ENCODE assay signal across 1 cellular context in genomic region chr22:21001601-21002325, GRCh38.
TF ChIP-seq lines count a peak whose summit lies in the region.

TSS of gene THAP7 (minus strand) at chr22:21002118. CDS start at chr22:21001911, 207 bp downstream.

TF ChIP-seq in K562, 482 proteins besides CTCF, POLR2A, EP300 and RAD21 (continued from another document and continues in another):
- TF ChIP-seq ZNF695 (CRISPR knock-in tag; IDR thresholded peaks at IDR 0.05), result peak; percentile 5; the same call in 1 of the 2 replicates
- peak; percentile 65 for TF ChIP-seq ZNF436 (CRISPR knock-in tag; IDR thresholded peaks at IDR 0.05)
- peak; percentile 99 for TF ChIP-seq BHLHE40 (IDR thresholded peaks at IDR 0.05; ENCODE audit: low read length)
- no peak for TF ChIP-seq ATF2 (CRISPR knock-in tag; IDR thresholded peaks at IDR 0.05)
- TF ChIP-seq XRCC5 (IDR thresholded peaks at IDR 0.05; ENCODE audit: low read depth, low read length), result no peak
- TF ChIP-seq NCOR1 (IDR thresholded peaks at IDR 0.05), result no peak
- TF ChIP-seq ZNF280B (CRISPR knock-in tag; IDR thresholded peaks at IDR 0.05), result no peak
- TF ChIP-seq SIX5 (IDR thresholded peaks at IDR 0.05; ENCODE audit: borderline replicate concordance in 1 of 2, insufficient read depth in 1 of 2, low read depth in 1 of 2, low read length in 2 of 2), result peak in 1 of 2 experiments; percentile 32; a peak in 2 of 4 replicates
- TF ChIP-seq PREB (CRISPR knock-in tag; IDR thresholded peaks at IDR 0.05), result no peak
- TF ChIP-seq KLF13 (tag; IDR thresholded peaks at IDR 0.05; ENCODE audit: borderline replicate concordance, low read depth), result peak; percentile 94
- no peak for TF ChIP-seq PTTG1 (tag; IDR thresholded peaks at IDR 0.05; ENCODE audit: low read depth)
- TF ChIP-seq SP2 (IDR thresholded peaks at IDR 0.05; ENCODE audit: extremely low read depth, low read depth, low read length, poor library complexity, severe bottlenecking), result peak; percentile 93
- peak; percentile 69; the same call in 1 of the 2 replicates for TF ChIP-seq ZNF274 (IDR thresholded peaks at IDR 0.05; ENCODE audit: borderline replicate concordance, low read depth, low read length)
- no peak for TF ChIP-seq ZNF398 (CRISPR knock-in tag; IDR thresholded peaks at IDR 0.05)
- peak; percentile 73 for TF ChIP-seq HBP1 (CRISPR knock-in tag; IDR thresholded peaks at IDR 0.05)
- TF ChIP-seq BCOR (IDR thresholded peaks at IDR 0.05), result no peak
- no peak for TF ChIP-seq GATA2 (CRISPR knock-in tag; IDR thresholded peaks at IDR 0.05)
- no peak for TF ChIP-seq CEBPB (tag; IDR thresholded peaks at IDR 0.05)
- TF ChIP-seq ZBTB1 (CRISPR knock-in tag; IDR thresholded peaks at IDR 0.05; ENCODE audit: borderline replicate concordance, low read depth), result no peak
- no peak for TF ChIP-seq ZNF224 (CRISPR knock-in tag; IDR thresholded peaks at IDR 0.05)
- TF ChIP-seq DPF2 (IDR thresholded peaks at IDR 0.05), result no peak
- TF ChIP-seq CHD7 (IDR thresholded peaks at IDR 0.05; ENCODE audit: low read depth, low read length), result peak; percentile 66
- TF ChIP-seq CEBPG (CRISPR knock-in tag; IDR thresholded peaks at IDR 0.05), result no peak
- TF ChIP-seq CEBPG (tag; conservative IDR thresholded peaks at IDR 0.05 in 1 of 2, IDR thresholded peaks at IDR 0.05 in 1 of 2), result peak in 1 of 2 experiments; percentile 4; a peak in 1 of 4 replicates
- peak; percentile 81 for TF ChIP-seq ZSCAN32 (CRISPR knock-in tag; IDR thresholded peaks at IDR 0.05)
- no peak for TF ChIP-seq CTBP1 (IDR thresholded peaks at IDR 0.05; ENCODE audit: borderline replicate concordance)
- no peak for TF ChIP-seq ZNF740 (CRISPR knock-in tag; IDR thresholded peaks at IDR 0.05)
- TF ChIP-seq ZNF740 (tag; IDR thresholded peaks at IDR 0.05), result no peak
- TF ChIP-seq IRF9 (tag; IDR thresholded peaks at IDR 0.05), result no peak
- peak; percentile 99 for TF ChIP-seq SETDB1 (IDR thresholded peaks at IDR 0.05; ENCODE audit: low read length)
- TF ChIP-seq TEAD4 (IDR thresholded peaks at IDR 0.05; ENCODE audit: low read length), result no peak
- no peak for TF ChIP-seq TEAD4 (CRISPR knock-in tag; IDR thresholded peaks at IDR 0.05; ENCODE audit: borderline replicate concordance)
- TF ChIP-seq ZNF778 (CRISPR knock-in tag; IDR thresholded peaks at IDR 0.05), result no peak
- TF ChIP-seq ZNF384 (IDR thresholded peaks at IDR 0.05; ENCODE audit: low read depth, low read length), result peak; percentile 64; the same call in 1 of the 2 replicates
- TF ChIP-seq CBX5 (IDR thresholded peaks at IDR 0.05; ENCODE audit: borderline replicate concordance, low read depth), result no peak
